ENCODE assay signal across 8 cellular contexts in genomic region chr3:15861163-15861562, GRCh38.
DNase-seq lines count a peak whose midpoint lies in the region; ATAC-seq, FAIRE-seq and TF ChIP-seq lines count a peak whose summit lies in the region.
"Had no signal": no experiment of that assay in that cellular context is flagged by ENCODE, and none has a peak within 500 bp of the region (broad histone marks: within the 10 kb centered on the region; RNA-seq: fewer than 3 reads in every experiment).

No MANE protein-coding gene starts in this region.

- no peaks in the 10 kb centered on the region for H3K27me3 Mint-ChIP-seq in astrocyte (ENCODE audit: low read depth, unreplicated experiment)
- no peaks in the 10 kb centered on the region for H3K27me3 Mint-ChIP-seq in naive thymus-derived CD8-positive, alpha-beta T cell

- DNase-seq in Karpas-422 = no peak
- no peak for DNase-seq in astrocyte (ENCODE audit: low read depth)
- no peak for DNase-seq in naive thymus-derived CD8-positive, alpha-beta T cell
- DNase-seq in stimulated activated CD4-positive, alpha-beta T cell treated with anti-CD3 and anti-CD28 coated beads, Interleukin-1b, Interleukin-23, amount 100 ng/mL, for 48 hours = no peak
- DNase-seq in BE2C = no peak

- peaks cover 38% of the 10 kb centered on the region for H3K4me1 ChIP-seq in DOHH2 (ENCODE audit: control insufficient read depth, low read length)
- peaks cover 27% of the 10 kb centered on the region for H3K4me1 ChIP-seq in Karpas-422 (ENCODE audit: low read length)
- peaks cover 14% of the 10 kb centered on the region for H3K4me1 ChIP-seq in astrocyte (ENCODE audit: insufficient read depth, low read length)
- no peaks in the 10 kb centered on the region for H3K4me1 ChIP-seq in BE2C

- H3F3A ChIP-seq in DOHH2 (ENCODE audit: control insufficient read depth, insufficient read depth) = no peaks in the 10 kb centered on the region; the same call in 1 of the 2 replicates

- no peak for FAIRE-seq in astrocyte (lab: Jason Lieb, UNC)

- H3K9me2 ChIP-seq in DOHH2 (replicated peaks; ENCODE audit: control insufficient read depth, low read length) = no peaks in the 10 kb centered on the region
- H3K9me2 ChIP-seq in Karpas-422 (replicated peaks; ENCODE audit: insufficient read depth, low read length) = no peaks in the 10 kb centered on the region

- H3K9me3 Mint-ChIP-seq in astrocyte (ENCODE audit: unreplicated experiment) = no peaks in the 10 kb centered on the region
- H3K9me3 Mint-ChIP-seq in naive thymus-derived CD8-positive, alpha-beta T cell = no peaks in the 10 kb centered on the region

- H3K27ac ChIP-seq in DOHH2 (ENCODE audit: low read depth, low read length) = no peak overlapping the region
- no peak overlapping the region for H3K27ac ChIP-seq in Karpas-422 (ENCODE audit: low read length)
- no peak overlapping the region for H3K27ac ChIP-seq in astrocyte (ENCODE audit: low read depth, low read length)

- TF ChIP-seq CTCF in DOHH2 (IDR thresholded peaks at IDR 0.05; ENCODE audit: low read depth, low read length, poor library complexity, severe bottlenecking) (no peak), astrocyte (IDR thresholded peaks at IDR 0.05; ENCODE audit: insufficient read depth, low read depth, low read length) (no peak), BE2C (IDR thresholded peaks at IDR 0.05; ENCODE audit: low read depth, low read length) (no peak)

- peaks cover 10% of the 10 kb centered on the region for H3K4me1 Mint-ChIP-seq in astrocyte (ENCODE audit: low read depth, unreplicated experiment)
- H3K4me1 Mint-ChIP-seq in naive thymus-derived CD8-positive, alpha-beta T cell = peaks cover 7 to 33% (median 27%) of the 10 kb centered on the region in 4 donors

- H3K79me2 ChIP-seq in DOHH2 (ENCODE audit: control insufficient read depth, low read length) = peaks cover 64% of the 10 kb centered on the region
- peaks cover 31% of the 10 kb centered on the region for H3K79me2 ChIP-seq in Karpas-422 (ENCODE audit: low read length)
- peaks cover 31% of the 10 kb centered on the region for H3K79me2 ChIP-seq in astrocyte (ENCODE audit: insufficient read depth, low read length)

- peaks cover 37% of the 10 kb centered on the region for H3K36me3 ChIP-seq in DOHH2 (ENCODE audit: control insufficient read depth, low read length)
- peaks cover 10% of the 10 kb centered on the region for H3K36me3 ChIP-seq in Karpas-422 (ENCODE audit: insufficient read depth, low read length)
- H3K36me3 ChIP-seq in astrocyte (ENCODE audit: insufficient read depth, low read length) = no peaks in the 10 kb centered on the region
- H3K36me3 ChIP-seq in BE2C = no peaks in the 10 kb centered on the region

- peak overlapping the region; percentile 93 for H3K4me3 Mint-ChIP-seq in astrocyte (ENCODE audit: unreplicated experiment)
- H3K4me3 Mint-ChIP-seq in naive thymus-derived CD8-positive, alpha-beta T cell = peak overlapping the region; percentile 80 to 94 (median 88)

- no peak overlapping the region for H3K27ac Mint-ChIP-seq in astrocyte (ENCODE audit: unreplicated experiment)
- H3K27ac Mint-ChIP-seq in naive thymus-derived CD8-positive, alpha-beta T cell = peak overlapping the region in 7 of 10 donors; percentile 1 to 94 (median 41)

- H3K36me3 Mint-ChIP-seq in astrocyte (ENCODE audit: low read depth, unreplicated experiment) = peaks cover 9% of the 10 kb centered on the region
- H3K36me3 Mint-ChIP-seq in naive thymus-derived CD8-positive, alpha-beta T cell = peaks cover 0 to 2% (median 2%) of the 10 kb centered on the region in 3 donors

- H3K9me3 ChIP-seq in DOHH2 (ENCODE audit: control insufficient read depth, insufficient read depth, low read length) (peaks cover 14% of the 10 kb centered on the region), Karpas-422 (ENCODE audit: low read length) (no peaks in the 10 kb centered on the region), astrocyte (ENCODE audit: insufficient read depth, low read depth, low read length) (no peaks in the 10 kb centered on the region), BE2C (no peaks in the 10 kb centered on the region)

- POLR2A ChIA-PET in naive thymus-derived CD8-positive, alpha-beta T cell (lab: Charles Lee) = interaction anchor here (0.6 kb wide), 1 partner anchor 32 kb away, joined by 4 read pairs; no protein-coding TSS in a partner anchor

- H3K4me3 ChIP-seq in DOHH2 (ENCODE audit: low read length) = peak overlapping the region; percentile 87
- H3K4me3 ChIP-seq in Karpas-422 (ENCODE audit: low read length) = peak overlapping the region; percentile 73; the same call in 1 of the 2 replicates
- H3K4me3 ChIP-seq in astrocyte (ENCODE audit: insufficient read depth, low read depth, low read length) = no peak overlapping the region
- H3K4me3 ChIP-seq in BE2C (ENCODE audit: low read depth, low read length) = no peak overlapping the region; the same call in 1 of the 2 replicates
- H3K4me3 ChIP-seq: lung had no signal

- H3K9ac ChIP-seq in Karpas-422 (ENCODE audit: low read length) (no peak overlapping the region), astrocyte (ENCODE audit: low read length) (peak overlapping the region; percentile 82)

- H3K27me3 ChIP-seq in DOHH2 (ENCODE audit: control insufficient read depth, low read length) (no peaks in the 10 kb centered on the region), Karpas-422 (ENCODE audit: low read length) (no peaks in the 10 kb centered on the region), astrocyte (ENCODE audit: insufficient read depth, low read length) (no peaks in the 10 kb centered on the region), BE2C (no peaks in the 10 kb centered on the region)

- ATAC-seq in naive thymus-derived CD8-positive, alpha-beta T cell = no peak
- ATAC-seq in HG03039 (IDR thresholded peaks at IDR 0.05; ENCODE audit: unreplicated experiment) = no peak

- H2AFZ ChIP-seq in Karpas-422 (ENCODE audit: low read length) (no peak overlapping the region), astrocyte (ENCODE audit: low read depth, low read length) (no peak overlapping the region)

- H4K20me1 ChIP-seq in DOHH2 (ENCODE audit: control insufficient read depth, insufficient read depth, low read depth, low read length) = 0 out of 2 replicates have a peak, but pooled peaks cover 4% of the 10 kb centered on the region
- 0 out of 2 replicates have a peak, but pooled peaks cover 5% of the 10 kb centered on the region for H4K20me1 ChIP-seq in Karpas-422 (ENCODE audit: insufficient read depth, low read depth, low read length)
- H4K20me1 ChIP-seq in astrocyte (ENCODE audit: insufficient read depth, low read length) = peaks cover 6% of the 10 kb centered on the region

- H3K4me2 ChIP-seq in DOHH2 (ENCODE audit: low read length) (peak overlapping the region; percentile 77), Karpas-422 (ENCODE audit: low read depth, low read length, poor library complexity, severe bottlenecking) (peak overlapping the region; percentile 93), astrocyte (ENCODE audit: low read length) (peak overlapping the region; percentile 97)

Comparison
In these comparisons a context has a peak if more than half of its experiments do, and no peak if none do; other contexts are left out.
1. H3K4me3 ChIP-seq: peak in DOHH2 (single experiment) and Karpas-422 (single experiment); none in astrocyte (single experiment) and BE2C (single experiment).
2. Peak in every context shown above with its lines, with median percentiles within 50 percentile points of each other: H3K4me2 ChIP-seq.